Comparison of ENCODE assay signal across 8 cellular contexts in genomic region chr12:7113389-7113871, GRCh38. TPM values are rescaled to one million over a fixed set of nuclear protein-coding genes. Genes with fewer than 3 reads are reported as not detected.
DNase-seq lines count a peak whose midpoint lies in the region; ATAC-seq and TF ChIP-seq lines count a peak whose summit lies in the region.

No MANE protein-coding gene starts in this region.

- no peaks in the 10 kb centered on the region for H3K27me3 ChIP-seq in parathyroid adenoma (ENCODE audit: control insufficient read depth, insufficient read depth, low read length)

- no peak overlapping the region for H3K4me2 ChIP-seq in parathyroid adenoma (ENCODE audit: low read length)

- peak; percentile 92 for TF ChIP-seq CTCF in parathyroid adenoma (IDR thresholded peaks at IDR 0.05)

- CTCF ChIA-PET in activated CD4-positive, alpha-beta memory T cell treated with anti-CD3 and anti-CD28 coated beads, Interleukin-2, amount 10 ng/mL, durations not matched to agents 7 days and 5 days (lab: Charles Lee) = interaction anchor here (0.5 to 3.2 kb wide), 28 partner anchors 12 to 1113 kb away, joined by 3 to 15 read pairs (median 4); partner anchors contain the start of genes C12orf57, C1S, CLSTN3 and RBP5

- H3K27ac ChIP-seq in parathyroid adenoma = no peak overlapping the region

- H3K9me3 ChIP-seq in parathyroid adenoma (ENCODE audit: control insufficient read depth, low read length) = no peaks in the 10 kb centered on the region

- peaks cover 33% of the 10 kb centered on the region for H3K4me1 Mint-ChIP-seq in activated CD4-positive, alpha-beta memory T cell treated with anti-CD3 and anti-CD28 coated beads, Interleukin-2, amount 10 ng/mL, durations not matched to agents 7 days and 5 days

- no peak overlapping the region for H3K4me3 ChIP-seq in parathyroid adenoma (ENCODE audit: low read depth, low read length)

- peak; percentile 73 for DNase-seq in activated effector memory CD4-positive, alpha-beta T cell treated with anti-CD3 and anti-CD28 coated beads, Interleukin-2, amount 50 U/mL, for 16 hours
- no peak for DNase-seq in activated effector memory CD4-positive, alpha-beta T cell treated with Interleukin-2 at 50 U/mL for 16 hours
- peak; percentile 9 for DNase-seq in NCI-H2029 (lab: John Stamatoyannopoulos, UW)
- DNase-seq in activated CD4-positive, alpha-beta memory T cell treated with anti-CD3 and anti-CD28 coated beads, Interleukin-2, amount 10 ng/mL, durations not matched to agents 7 days and 5 days = peak; percentile 48
- peak; percentile 68 for DNase-seq in fibroblast of peridontal ligament (ENCODE audit: extremely low read depth)

- no peaks in the 10 kb centered on the region for H3K27me3 Mint-ChIP-seq in activated CD4-positive, alpha-beta memory T cell treated with anti-CD3 and anti-CD28 coated beads, Interleukin-2, amount 10 ng/mL, durations not matched to agents 7 days and 5 days

- H2AFZ ChIP-seq in parathyroid adenoma = no peak overlapping the region

- H3K27ac Mint-ChIP-seq in activated CD4-positive, alpha-beta memory T cell treated with anti-CD3 and anti-CD28 coated beads, Interleukin-2, amount 10 ng/mL, durations not matched to agents 7 days and 5 days = no peak overlapping the region

- no peaks in the 10 kb centered on the region for H3K79me2 ChIP-seq in parathyroid adenoma

- no peaks in the 10 kb centered on the region for H3K36me3 ChIP-seq in parathyroid adenoma (ENCODE audit: control insufficient read depth, insufficient read depth, low read length)

- H3K36me3 Mint-ChIP-seq in activated CD4-positive, alpha-beta memory T cell treated with anti-CD3 and anti-CD28 coated beads, Interleukin-2, amount 10 ng/mL, durations not matched to agents 7 days and 5 days (ENCODE audit: low read depth) = peaks cover 59% of the 10 kb centered on the region

- no peaks in the 10 kb centered on the region for H3K9me3 Mint-ChIP-seq in activated CD4-positive, alpha-beta memory T cell treated with anti-CD3 and anti-CD28 coated beads, Interleukin-2, amount 10 ng/mL, durations not matched to agents 7 days and 5 days

- H3K4me3 Mint-ChIP-seq in activated CD4-positive, alpha-beta memory T cell treated with anti-CD3 and anti-CD28 coated beads, Interleukin-2, amount 10 ng/mL, durations not matched to agents 7 days and 5 days = no peak overlapping the region

- H3K4me1 ChIP-seq in parathyroid adenoma = peaks cover 4% of the 10 kb centered on the region

- H3K9ac ChIP-seq in parathyroid adenoma = no peak overlapping the region

- POLR2A ChIA-PET in activated CD4-positive, alpha-beta memory T cell treated with anti-CD3 and anti-CD28 coated beads, Interleukin-2, amount 10 ng/mL, durations not matched to agents 7 days and 5 days (lab: Charles Lee) = interaction anchor here (0.7 to 8.3 kb wide), 7 partner anchors 10 to 262 kb away, joined by 3 to 168 read pairs (median 3); partner anchors contain the start of genes C12orf57, RNU7-1, SPSB2 and USP5

- no peak for ATAC-seq in GM21717 (IDR thresholded peaks at IDR 0.05; ENCODE audit: unreplicated experiment)
- no peak for ATAC-seq in GM19035 (IDR thresholded peaks at IDR 0.05; ENCODE audit: unreplicated experiment)

RNA-seq across cellular contexts. Expression of gene C1RL, which starts 4.4 kb away (rescaled TPM):
- total RNA-seq in activated CD4-positive, alpha-beta memory T cell treated with anti-CD3 and anti-CD28 coated beads, Interleukin-2, amount 10 ng/mL, durations not matched to agents 7 days and 5 days = 10 to 100 TPM; 26.5 to 28.8 TPM

RNA-seq across cellular contexts. Expression of gene RBP5, which starts 15.3 kb away (rescaled TPM):
- 1 to 10 TPM in 1 of 2 experiments, under 1 TPM in 1; 0.86 to 1.8 TPM for total RNA-seq in activated CD4-positive, alpha-beta memory T cell treated with anti-CD3 and anti-CD28 coated beads, Interleukin-2, amount 10 ng/mL, durations not matched to agents 7 days and 5 days

RNA-seq across cellular contexts. Expression of gene CLSTN3, which starts 16.7 kb away (rescaled TPM):
- 100 to 1,000 TPM; 148 to 152 TPM for total RNA-seq in activated CD4-positive, alpha-beta memory T cell treated with anti-CD3 and anti-CD28 coated beads, Interleukin-2, amount 10 ng/mL, durations not matched to agents 7 days and 5 days

RNA-seq across cellular contexts. Expression of gene C1R, which starts 21.2 kb away (rescaled TPM):
- 1 to 10 TPM; 2.7 to 3.8 TPM for total RNA-seq in activated CD4-positive, alpha-beta memory T cell treated with anti-CD3 and anti-CD28 coated beads, Interleukin-2, amount 10 ng/mL, durations not matched to agents 7 days and 5 days

RNA-seq across cellular contexts. Expression of gene C1S, which starts 52.9 kb away (rescaled TPM):
- total RNA-seq in activated CD4-positive, alpha-beta memory T cell treated with anti-CD3 and anti-CD28 coated beads, Interleukin-2, amount 10 ng/mL, durations not matched to agents 7 days and 5 days = 1 to 10 TPM; 1.7 TPM
